Comparison of ENCODE assay signal across 30 cellular contexts in the genomic region with DNA sequence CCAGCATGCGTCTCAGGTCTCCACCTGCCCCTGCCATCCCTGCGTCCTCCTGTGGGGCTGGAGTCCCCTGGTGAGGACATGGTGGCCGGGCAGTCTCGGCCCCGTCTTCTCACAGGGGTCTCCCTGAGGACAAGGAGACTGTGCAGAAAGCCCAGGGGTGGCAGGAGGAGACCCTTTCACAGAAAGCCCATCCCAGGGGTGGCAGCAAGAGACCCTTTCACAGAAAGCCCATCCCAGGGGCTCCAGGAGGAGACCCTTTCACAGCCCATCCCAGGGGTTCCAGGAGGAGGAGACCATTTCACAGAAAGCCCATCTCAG.
"Had no signal": no experiment of that assay in that cellular context is flagged by ENCODE, and none has a peak within 500 bp of the region (broad histone marks: within the 10 kb centered on the region; RNA-seq: fewer than 3 reads in every experiment).

No MANE protein-coding gene starts in this region.

- H3K27ac ChIP-seq: brain microvascular endothelial cell, foreskin keratinocyte, gastrocnemius medialis, WERI-Rb-1 had no signal

- H3K27me3 ChIP-seq: brain microvascular endothelial cell, esophagus muscularis mucosa, foreskin keratinocyte, gastrocnemius medialis had no signal

- H3K9me3 Mint-ChIP-seq: activated B cell treated with CpG ODN at 0.5 μM for 24 hours; activated CD8-positive, alpha-beta T cell treated with anti-CD3 and anti-CD28 coated beads for 36 hours; activated T-cell treated with anti-CD3 and anti-CD28 coated beads, Interleukin-2, amount 50 U/mL, for 4 hours; activated T-helper 17 cell treated with anti-CD3 and anti-CD28 coated beads, Interleukin-2, amount 50 U/mL, for 72 hours; effector memory CD8-positive, alpha-beta T cell; T-helper 2 cell treated with Interferon-gamma antibody and Interleukin-4, amounts not matched to agents 5 μg/mL and 100 μg/mL, for 36 hours had no signal

- H3K4me1 ChIP-seq: foreskin keratinocyte, gastrocnemius medialis had no signal

- H3K4me3 ChIP-seq: esophagus muscularis mucosa, gastrocnemius medialis had no signal

- H3K27ac Mint-ChIP-seq: activated B cell treated with CpG ODN at 0.5 μM for 24 hours; activated CD8-positive, alpha-beta T cell treated with anti-CD3 and anti-CD28 coated beads for 36 hours; activated naive CD8-positive, alpha-beta T cell; activated T-helper 17 cell treated with anti-CD3 and anti-CD28 coated beads, Interleukin-2, amount 50 U/mL, for 72 hours; effector memory CD8-positive, alpha-beta T cell; T-helper 17 cell; T-helper 2 cell treated with Interferon-gamma antibody and Interleukin-4, amounts not matched to agents 5 μg/mL and 100 μg/mL, for 36 hours had no signal

- H3K9me3 ChIP-seq: esophagus muscularis mucosa, gastrocnemius medialis had no signal

- H3K4me3 Mint-ChIP-seq: activated B cell treated with CpG ODN at 0.5 μM for 24 hours; activated CD8-positive, alpha-beta T cell treated with anti-CD3 and anti-CD28 coated beads for 36 hours; activated naive CD8-positive, alpha-beta T cell; activated T-cell treated with anti-CD3 and anti-CD28 coated beads, Interleukin-2, amount 50 U/mL, for 4 hours; activated T-helper 17 cell treated with anti-CD3 and anti-CD28 coated beads, Interleukin-2, amount 50 U/mL, for 72 hours; effector memory CD8-positive, alpha-beta T cell; T-helper 17 cell; T-helper 2 cell treated with Interferon-gamma antibody and Interleukin-4, amounts not matched to agents 5 μg/mL and 100 μg/mL, for 36 hours had no signal

- H3K4me1 Mint-ChIP-seq: activated T-helper 17 cell treated with anti-CD3 and anti-CD28 coated beads, Interleukin-2, amount 50 U/mL, for 72 hours had no signal

- ATAC-seq: activated CD4-positive, CD25-positive, alpha-beta regulatory T cell treated with anti-CD3 and anti-CD28 coated beads, Interleukin-2, amount 50 U/mL, for 24 hours; activated CD8-positive, alpha-beta T cell treated with anti-CD3 and anti-CD28 coated beads for 36 hours; activated T-cell treated with anti-CD3 and anti-CD28 coated beads, Interleukin-2, amount 50 U/mL, for 4 hours; activated T-helper 17 cell treated with anti-CD3 and anti-CD28 coated beads, Interleukin-2, amount 50 U/mL, for 72 hours; effector memory CD8-positive, alpha-beta T cell; foreskin keratinocyte; T-helper 17 cell had no signal

- DNase-seq: activated B cell treated with CpG ODN at 0.5 μM for 24 hours; activated CD4-positive, alpha-beta T cell treated with anti-CD3 and anti-CD28 coated beads for 48 hours; activated CD4-positive, alpha-beta T cell treated with anti-CD3 and anti-CD28 coated beads, Interleukin-2, amount 50 U/mL, for 1 hour; activated CD4-positive, alpha-beta T cell treated with anti-CD3 and anti-CD28 coated beads, Interleukin-2, amount 50 U/mL, for 48 hours; activated CD8-positive, alpha-beta memory T cell treated with anti-CD3 and anti-CD28 coated beads for 24 hours; activated CD8-positive, alpha-beta T cell treated with anti-CD3 and anti-CD28 coated beads for 36 hours; activated effector memory CD4-positive, alpha-beta T cell treated with Interleukin-2 at 50 U/mL for 16 hours; activated gamma-delta T cell treated with Interleukin-2 at 50 U/mL for 16 hours; activated naive CD4-positive, alpha-beta T cell treated with anti-CD3 and anti-CD28 coated beads, Interleukin-2, amount 50 U/mL, for 16 hours; activated naive CD4-positive, alpha-beta T cell treated with Interleukin-2 at 50 U/mL for 16 hours; activated T-cell treated with anti-CD3 and anti-CD28 coated beads, Interleukin-2, amount 50 U/mL, for 4 hours; amniotic stem cell; anterior cingulate cortex; brain microvascular endothelial cell; caudate nucleus; cortex of kidney; effector CD4-positive, alpha-beta T cell; effector memory CD8-positive, alpha-beta T cell; erythroblast; foreskin keratinocyte; gastrocnemius medialis; T-helper 1 cell; T-helper 17 cell; T1000; WERI-Rb-1 had no signal

- H3K36me3 ChIP-seq: brain microvascular endothelial cell, gastrocnemius medialis, WERI-Rb-1 had no signal

- H3K27me3 Mint-ChIP-seq: activated B cell treated with CpG ODN at 0.5 μM for 24 hours; activated CD8-positive, alpha-beta T cell treated with anti-CD3 and anti-CD28 coated beads for 36 hours; activated naive CD8-positive, alpha-beta T cell; activated T-helper 17 cell treated with anti-CD3 and anti-CD28 coated beads, Interleukin-2, amount 50 U/mL, for 72 hours; effector memory CD8-positive, alpha-beta T cell; T-helper 17 cell had no signal

- H3K36me3 Mint-ChIP-seq: activated naive CD8-positive, alpha-beta T cell had no signal
